In the genomic region with DNA sequence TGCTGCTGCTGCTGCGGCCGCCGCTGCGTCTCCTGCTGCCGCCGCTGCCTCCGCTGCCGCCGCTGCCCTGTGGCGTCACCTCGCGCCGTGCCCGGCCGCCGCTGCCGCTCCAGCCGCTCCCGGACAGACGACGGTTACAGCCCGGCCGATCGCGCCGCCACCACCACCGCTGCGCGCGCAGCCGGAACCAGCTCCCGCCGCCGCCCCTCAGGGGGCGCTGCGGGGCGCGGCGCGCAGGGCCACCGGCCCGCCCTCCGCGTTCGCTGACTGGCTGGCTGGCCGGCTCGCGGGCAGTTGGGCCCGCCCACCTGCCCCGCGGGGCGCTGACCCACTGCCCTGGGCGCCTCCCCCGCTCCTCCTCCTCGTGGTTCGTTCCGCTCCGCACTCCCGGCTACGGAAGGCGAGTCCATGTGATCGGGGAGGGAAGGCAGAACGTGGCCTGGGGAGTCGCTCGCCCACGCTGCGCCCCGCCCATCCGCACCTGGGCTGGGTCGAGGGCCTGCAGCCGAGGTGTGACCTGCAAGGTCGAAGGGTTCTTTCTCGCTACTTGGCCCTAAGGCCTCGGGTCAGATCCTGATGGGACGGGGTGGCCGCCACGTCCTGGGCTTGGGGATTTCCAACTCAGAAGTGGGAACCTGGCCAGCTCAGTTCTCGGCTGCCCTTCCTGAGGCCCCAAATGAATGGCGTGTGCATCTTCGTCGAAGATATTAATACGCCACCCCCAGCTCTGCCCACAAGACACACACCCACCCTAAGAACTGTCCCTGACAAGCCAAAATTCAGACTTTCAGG, we compare ENCODE assay signal across 1 cellular context.
TF ChIP-seq lines count a peak whose summit lies in the region.

A gene (minus strand): TSS at position 185 of the 792 bp plus-strand sequence. CDS start 19,303 bp downstream, outside the sequence.

TF ChIP-seq in HepG2, 621 proteins besides CTCF, POLR2A, EP300 and RAD21 (continued from another document and continues in another):
- TF ChIP-seq, protein P1, sequence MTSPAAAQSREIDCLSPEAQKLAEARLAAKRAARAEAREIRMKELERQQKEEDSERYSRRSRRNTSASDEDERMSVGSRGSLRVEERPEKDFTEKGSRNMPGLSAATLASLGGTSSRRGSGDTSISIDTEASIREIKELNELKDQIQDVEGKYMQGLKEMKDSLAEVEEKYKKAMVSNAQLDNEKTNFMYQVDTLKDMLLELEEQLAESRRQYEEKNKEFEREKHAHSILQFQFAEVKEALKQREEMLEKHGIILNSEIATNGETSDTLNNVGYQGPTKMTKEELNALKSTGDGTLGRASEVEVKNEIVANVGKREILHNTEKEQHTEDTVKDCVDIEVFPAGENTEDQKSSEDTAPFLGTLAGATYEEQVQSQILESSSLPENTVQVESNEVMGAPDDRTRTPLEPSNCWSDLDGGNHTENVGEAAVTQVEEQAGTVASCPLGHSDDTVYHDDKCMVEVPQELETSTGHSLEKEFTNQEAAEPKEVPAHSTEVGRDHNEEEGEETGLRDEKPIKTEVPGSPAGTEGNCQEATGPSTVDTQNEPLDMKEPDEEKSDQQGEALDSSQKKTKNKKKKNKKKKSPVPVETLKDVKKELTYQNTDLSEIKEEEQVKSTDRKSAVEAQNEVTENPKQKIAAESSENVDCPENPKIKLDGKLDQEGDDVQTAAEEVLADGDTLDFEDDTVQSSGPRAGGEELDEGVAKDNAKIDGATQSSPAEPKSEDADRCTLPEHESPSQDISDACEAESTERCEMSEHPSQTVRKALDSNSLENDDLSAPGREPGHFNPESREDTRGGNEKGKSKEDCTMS (CRISPR knock-in tag; conservative IDR thresholded peaks at IDR 0.05) = 0 out of 2 replicates have a peak, but pooled peaks have one; percentile 68
- TF ChIP-seq RELA (CRISPR knock-in tag; IDR thresholded peaks at IDR 0.05) (peak; percentile 91; the same call in 1 of the 2 replicates), NFRKB (IDR thresholded peaks at IDR 0.05) (no peak), HNF4G (IDR thresholded peaks at IDR 0.05; ENCODE audit: borderline replicate concordance, low read depth, low read length) (no peak), HNF4G (CRISPR knock-in tag; IDR thresholded peaks at IDR 0.05; ENCODE audit: borderline replicate concordance, low read depth) (peak; percentile 73; the same call in 1 of the 2 replicates), ZBTB38 (CRISPR knock-in tag; IDR thresholded peaks at IDR 0.05) (peak; percentile 97), ADNP (CRISPR knock-in tag; IDR thresholded peaks at IDR 0.05) (0 out of 2 replicates have a peak, but pooled peaks have one; percentile 18), PPARG (CRISPR knock-in tag; conservative IDR thresholded peaks at IDR 0.05) (peak; percentile 79), HDAC2 (CRISPR knock-in tag; IDR thresholded peaks at IDR 0.05) (peak; percentile 85), TEAD2 (CRISPR knock-in tag; IDR thresholded peaks at IDR 0.05) (peak; percentile 84), CBFB (CRISPR knock-in tag; IDR thresholded peaks at IDR 0.05) (peak; percentile 88), ZNF274 (CRISPR knock-in tag; IDR thresholded peaks at IDR 0.05) (peak; percentile 99), MIXL1 (CRISPR knock-in tag; IDR thresholded peaks at IDR 0.05) (peak; percentile 68), SIX1 (CRISPR knock-in tag; IDR thresholded peaks at IDR 0.05; ENCODE audit: borderline replicate concordance) (no peak), SCMH1 (CRISPR knock-in tag; IDR thresholded peaks at IDR 0.05; ENCODE audit: borderline replicate concordance) (no peak), ZNF101 (CRISPR knock-in tag; IDR thresholded peaks at IDR 0.05; ENCODE audit: borderline replicate concordance, low read depth) (peak; percentile 94; the same call in 1 of the 2 replicates), TEAD3 (CRISPR knock-in tag; optimal IDR thresholded peaks at IDR 0.05; ENCODE audit: borderline replicate concordance) (peak; percentile 84), CEBPG (CRISPR knock-in tag; IDR thresholded peaks at IDR 0.05) (peak; percentile 61), ZNF850 (CRISPR knock-in tag; conservative IDR thresholded peaks at IDR 0.05) (no peak), JUN (CRISPR knock-in tag; IDR thresholded peaks at IDR 0.05) (peak; percentile 90), ATF7-NPFF (CRISPR knock-in tag; IDR thresholded peaks at IDR 0.05; ENCODE audit: low read depth) (peak; percentile 98; the same call in 1 of the 2 replicates), GZF1 (CRISPR knock-in tag; IDR thresholded peaks at IDR 0.05) (peak; percentile 75), SAFB2 (CRISPR knock-in tag; IDR thresholded peaks at IDR 0.05; ENCODE audit: borderline replicate concordance, low read depth) (peak; percentile 88; the same call in 1 of the 2 replicates), ZNF10 (CRISPR knock-in tag; IDR thresholded peaks at IDR 0.05; ENCODE audit: borderline replicate concordance, low read depth) (0 out of 2 replicates have a peak, but pooled peaks have one; percentile 41), SP140L (CRISPR knock-in tag; IDR thresholded peaks at IDR 0.05; ENCODE audit: borderline replicate concordance) (no peak), MTF2 (CRISPR knock-in tag; IDR thresholded peaks at IDR 0.05; ENCODE audit: borderline replicate concordance) (0 out of 2 replicates have a peak, but pooled peaks have one; percentile 68), ZKSCAN8 (CRISPR knock-in tag; IDR thresholded peaks at IDR 0.05; ENCODE audit: borderline replicate concordance) (peak; percentile 70; the same call in 1 of the 2 replicates), TCF7L2 (IDR thresholded peaks at IDR 0.05; ENCODE audit: low read depth, low read length) (no peak), ZNF253 (CRISPR knock-in tag; IDR thresholded peaks at IDR 0.05; ENCODE audit: borderline replicate concordance) (peak; percentile 91; the same call in 1 of the 2 replicates), ZNF564 (CRISPR knock-in tag; IDR thresholded peaks at IDR 0.05) (peak; percentile 95), ZNF891 (CRISPR knock-in tag; IDR thresholded peaks at IDR 0.05) (peak; percentile 83; the same call in 1 of the 2 replicates)
- TF ChIP-seq, protein P2, sequence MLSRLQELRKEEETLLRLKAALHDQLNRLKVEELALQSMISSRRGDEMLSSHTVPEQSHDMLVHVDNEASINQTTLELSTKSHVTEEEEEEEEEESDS (CRISPR knock-in tag; IDR thresholded peaks at IDR 0.05; ENCODE audit: borderline replicate concordance) = 0 out of 2 replicates have a peak, but pooled peaks have one; percentile 16
- TF ChIP-seq, protein P3, sequence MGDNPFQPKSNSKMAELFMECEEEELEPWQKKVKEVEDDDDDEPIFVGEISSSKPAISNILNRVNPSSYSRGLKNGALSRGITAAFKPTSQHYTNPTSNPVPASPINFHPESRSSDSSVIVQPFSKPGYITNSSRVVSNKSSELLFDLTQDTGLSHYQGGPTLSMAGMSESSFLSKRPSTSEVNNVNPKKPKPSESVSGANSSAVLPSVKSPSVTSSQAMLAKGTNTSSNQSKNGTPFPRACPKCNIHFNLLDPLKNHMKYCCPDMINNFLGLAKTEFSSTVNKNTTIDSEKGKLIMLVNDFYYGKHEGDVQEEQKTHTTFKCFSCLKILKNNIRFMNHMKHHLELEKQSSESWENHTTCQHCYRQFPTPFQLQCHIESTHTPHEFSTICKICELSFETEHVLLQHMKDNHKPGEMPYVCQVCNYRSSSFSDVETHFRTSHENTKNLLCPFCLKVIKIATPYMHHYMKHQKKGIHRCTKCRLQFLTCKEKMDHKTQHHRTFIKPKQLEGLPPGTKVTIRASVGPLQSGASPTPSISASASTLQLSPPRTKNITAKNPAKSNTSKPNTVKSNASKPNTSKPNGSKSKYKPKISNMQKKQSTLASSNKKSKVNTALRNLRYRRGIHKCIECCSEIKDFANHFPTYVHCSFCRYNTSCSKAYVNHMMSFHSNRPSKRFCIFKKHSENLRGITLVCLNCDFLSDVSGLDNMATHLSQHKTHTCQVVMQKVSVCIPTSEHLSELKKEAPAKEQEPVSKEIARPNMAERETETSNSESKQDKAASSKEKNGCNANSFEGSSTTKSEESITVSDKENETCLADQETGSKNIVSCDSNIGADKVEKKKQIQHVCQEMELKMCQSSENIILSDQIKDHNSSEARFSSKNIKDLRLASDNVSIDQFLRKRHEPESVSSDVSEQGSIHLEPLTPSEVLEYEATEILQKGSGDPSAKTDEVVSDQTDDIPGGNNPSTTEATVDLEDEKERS (CRISPR knock-in tag; IDR thresholded peaks at IDR 0.05) = peak; percentile 90
- TF ChIP-seq, protein P4, sequence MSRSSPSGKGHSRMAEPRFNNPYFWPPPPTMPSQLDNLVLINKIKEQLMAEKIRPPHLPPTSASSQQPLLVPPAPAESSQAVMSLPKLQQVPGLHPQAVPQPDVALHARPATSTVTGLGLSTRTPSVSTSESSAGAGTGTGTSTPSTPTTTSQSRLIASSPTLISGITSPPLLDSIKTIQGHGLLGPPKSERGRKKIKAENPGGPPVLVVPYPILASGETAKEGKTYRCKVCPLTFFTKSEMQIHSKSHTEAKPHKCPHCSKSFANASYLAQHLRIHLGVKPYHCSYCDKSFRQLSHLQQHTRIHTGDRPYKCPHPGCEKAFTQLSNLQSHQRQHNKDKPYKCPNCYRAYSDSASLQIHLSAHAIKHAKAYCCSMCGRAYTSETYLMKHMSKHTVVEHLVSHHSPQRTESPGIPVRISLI (CRISPR knock-in tag; IDR thresholded peaks at IDR 0.05; ENCODE audit: borderline replicate concordance) = peak; percentile 67
- TF ChIP-seq, protein P5, sequence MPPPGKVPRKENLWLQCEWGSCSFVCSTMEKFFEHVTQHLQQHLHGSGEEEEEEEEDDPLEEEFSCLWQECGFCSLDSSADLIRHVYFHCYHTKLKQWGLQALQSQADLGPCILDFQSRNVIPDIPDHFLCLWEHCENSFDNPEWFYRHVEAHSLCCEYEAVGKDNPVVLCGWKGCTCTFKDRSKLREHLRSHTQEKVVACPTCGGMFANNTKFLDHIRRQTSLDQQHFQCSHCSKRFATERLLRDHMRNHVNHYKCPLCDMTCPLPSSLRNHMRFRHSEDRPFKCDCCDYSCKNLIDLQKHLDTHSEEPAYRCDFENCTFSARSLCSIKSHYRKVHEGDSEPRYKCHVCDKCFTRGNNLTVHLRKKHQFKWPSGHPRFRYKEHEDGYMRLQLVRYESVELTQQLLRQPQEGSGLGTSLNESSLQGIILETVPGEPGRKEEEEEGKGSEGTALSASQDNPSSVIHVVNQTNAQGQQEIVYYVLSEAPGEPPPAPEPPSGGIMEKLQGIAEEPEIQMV (CRISPR knock-in tag; IDR thresholded peaks at IDR 0.05; ENCODE audit: low read depth) = peak; percentile 95
- TF ChIP-seq, protein P6, sequence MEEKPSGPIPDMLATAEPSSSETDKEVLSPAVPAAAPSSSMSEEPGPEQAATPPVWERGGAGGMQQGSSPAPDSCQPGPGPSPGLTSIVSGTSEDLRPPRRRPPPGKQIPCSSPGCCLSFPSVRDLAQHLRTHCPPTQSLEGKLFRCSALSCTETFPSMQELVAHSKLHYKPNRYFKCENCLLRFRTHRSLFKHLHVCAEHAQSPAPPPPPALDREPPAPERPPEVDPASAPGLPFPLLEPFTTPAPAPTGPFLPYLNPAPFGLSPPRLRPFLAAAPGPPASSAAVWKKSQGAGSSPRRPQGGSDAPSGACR (CRISPR knock-in tag; IDR thresholded peaks at IDR 0.05) = 0 out of 2 replicates have a peak, but pooled peaks have one; percentile 81
- TF ChIP-seq, protein P7, sequence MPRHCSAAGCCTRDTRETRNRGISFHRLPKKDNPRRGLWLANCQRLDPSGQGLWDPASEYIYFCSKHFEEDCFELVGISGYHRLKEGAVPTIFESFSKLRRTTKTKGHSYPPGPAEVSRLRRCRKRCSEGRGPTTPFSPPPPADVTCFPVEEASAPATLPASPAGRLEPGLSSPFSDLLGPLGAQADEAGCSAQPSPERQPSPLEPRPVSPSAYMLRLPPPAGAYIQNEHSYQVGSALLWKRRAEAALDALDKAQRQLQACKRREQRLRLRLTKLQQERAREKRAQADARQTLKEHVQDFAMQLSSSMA (CRISPR knock-in tag; IDR thresholded peaks at IDR 0.05) = peak; percentile 94; the same call in 1 of the 2 replicates
- TF ChIP-seq, protein P8, sequence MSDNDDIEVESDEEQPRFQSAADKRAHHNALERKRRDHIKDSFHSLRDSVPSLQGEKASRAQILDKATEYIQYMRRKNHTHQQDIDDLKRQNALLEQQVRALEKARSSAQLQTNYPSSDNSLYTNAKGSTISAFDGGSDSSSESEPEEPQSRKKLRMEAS (IDR thresholded peaks at IDR 0.05) = peak; percentile 100
- TF ChIP-seq, protein P9, sequence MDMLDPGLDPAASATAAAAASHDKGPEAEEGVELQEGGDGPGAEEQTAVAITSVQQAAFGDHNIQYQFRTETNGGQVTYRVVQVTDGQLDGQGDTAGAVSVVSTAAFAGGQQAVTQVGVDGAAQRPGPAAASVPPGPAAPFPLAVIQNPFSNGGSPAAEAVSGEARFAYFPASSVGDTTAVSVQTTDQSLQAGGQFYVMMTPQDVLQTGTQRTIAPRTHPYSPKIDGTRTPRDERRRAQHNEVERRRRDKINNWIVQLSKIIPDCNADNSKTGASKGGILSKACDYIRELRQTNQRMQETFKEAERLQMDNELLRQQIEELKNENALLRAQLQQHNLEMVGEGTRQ (IDR thresholded peaks at IDR 0.05; ENCODE audit: low read depth, low read length) = peak; percentile 16; the same call in 1 of the 2 replicates
- TF ChIP-seq, protein P9 (CRISPR knock-in tag; IDR thresholded peaks at IDR 0.05; ENCODE audit: borderline replicate concordance) = no peak
- TF ChIP-seq, protein P10, sequence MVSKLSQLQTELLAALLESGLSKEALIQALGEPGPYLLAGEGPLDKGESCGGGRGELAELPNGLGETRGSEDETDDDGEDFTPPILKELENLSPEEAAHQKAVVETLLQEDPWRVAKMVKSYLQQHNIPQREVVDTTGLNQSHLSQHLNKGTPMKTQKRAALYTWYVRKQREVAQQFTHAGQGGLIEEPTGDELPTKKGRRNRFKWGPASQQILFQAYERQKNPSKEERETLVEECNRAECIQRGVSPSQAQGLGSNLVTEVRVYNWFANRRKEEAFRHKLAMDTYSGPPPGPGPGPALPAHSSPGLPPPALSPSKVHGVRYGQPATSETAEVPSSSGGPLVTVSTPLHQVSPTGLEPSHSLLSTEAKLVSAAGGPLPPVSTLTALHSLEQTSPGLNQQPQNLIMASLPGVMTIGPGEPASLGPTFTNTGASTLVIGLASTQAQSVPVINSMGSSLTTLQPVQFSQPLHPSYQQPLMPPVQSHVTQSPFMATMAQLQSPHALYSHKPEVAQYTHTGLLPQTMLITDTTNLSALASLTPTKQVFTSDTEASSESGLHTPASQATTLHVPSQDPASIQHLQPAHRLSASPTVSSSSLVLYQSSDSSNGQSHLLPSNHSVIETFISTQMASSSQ (IDR thresholded peaks at IDR 0.05; ENCODE audit: low read depth) = no peak
- TF ChIP-seq, protein P10 (CRISPR knock-in tag; IDR thresholded peaks at IDR 0.05; ENCODE audit: borderline replicate concordance) = peak; percentile 73
